Comparison of ENCODE assay signal across 19 cellular contexts in genomic region chr6:108578166-108578565, GRCh38. TPM values are rescaled to one million over a fixed set of nuclear protein-coding genes. Genes with fewer than 3 reads are reported as not detected.
A peak's percentile ranks its signal among the peaks of the same experiment; 100 is the strongest.
DNase-seq lines count a peak whose midpoint lies in the region; ATAC-seq and TF ChIP-seq lines count a peak whose summit lies in the region.
"Had no signal": no experiment of that assay in that cellular context is flagged by ENCODE, and none has a peak within 500 bp of the region (broad histone marks: within the 10 kb centered on the region; RNA-seq: fewer than 3 reads in every experiment).

No MANE protein-coding gene starts in this region.

- H3K4me1 ChIP-seq in left ventricle myocardium inferior (peaks cover 100% of the 10 kb centered on the region), breast epithelium (peaks cover 0 to 39% of the 10 kb centered on the region in 2 donors), osteoblast (ENCODE audit: insufficient read depth, low read length) (peaks cover 56% of the 10 kb centered on the region), vagina (peaks cover 100% of the 10 kb centered on the region)

- ATAC-seq in Right ventricle myocardium inferior, result no peak
- ATAC-seq: activated CD8-positive, alpha-beta T cell treated with anti-CD3 and anti-CD28 coated beads for 36 hours; activated T-cell treated with anti-CD3 and anti-CD28 coated beads, Interleukin-2, amount 50 U/mL, for 4 hours; body of pancreas; HCT116; stimulated activated naive B cell treated with anti-CD40 and anti-IgM and Interleukin-4, amounts not matched to agents 10 μg/mL and 1 μg/mL and 100 μg/mL, for 72 hours had no signal

- peaks cover under 1% of the 10 kb centered on the region for H3K36me3 ChIP-seq in left ventricle myocardium inferior
- H3K36me3 ChIP-seq in breast epithelium, result no peaks in the 10 kb centered on the region
- peaks cover 4% of the 10 kb centered on the region for H3K36me3 ChIP-seq in osteoblast (ENCODE audit: insufficient read depth, low read length)
- peaks cover 0 to 4% of the 10 kb centered on the region in 2 donors for H3K36me3 ChIP-seq in vagina

- peaks cover 52% of the 10 kb centered on the region for H4K20me1 ChIP-seq in osteoblast (ENCODE audit: insufficient read depth, low read length)

- peak overlapping the region; percentile 77 for H3K27ac ChIP-seq in left ventricle myocardium inferior (replicated peaks)
- H3K27ac ChIP-seq in breast epithelium, result peak overlapping the region; percentile 58 to 80
- H3K27ac ChIP-seq in osteoblast (ENCODE audit: low read depth, low read length), result peak overlapping the region; percentile 53
- H3K27ac ChIP-seq in vagina, result peak overlapping the region; percentile 78

- peak overlapping the region; percentile 25 for H3K4me2 ChIP-seq in osteoblast (ENCODE audit: insufficient read depth, low read length)

- no peak for TF ChIP-seq CTCF in left ventricle myocardium inferior (IDR thresholded peaks at IDR 0.05; ENCODE audit: borderline replicate concordance)
- no peak for TF ChIP-seq CTCF in breast epithelium (IDR thresholded peaks at IDR 0.05)
- TF ChIP-seq CTCF in osteoblast (IDR thresholded peaks at IDR 0.05; ENCODE audit: extremely low read depth, low read depth, low read length), result no peak
- TF ChIP-seq CTCF in vagina (IDR thresholded peaks at IDR 0.05), result no peak

- H3K9me3 ChIP-seq in left ventricle myocardium inferior (replicated peaks) (no peaks in the 10 kb centered on the region), breast epithelium (no peaks in the 10 kb centered on the region), osteoblast (ENCODE audit: low read depth, low read length) (no peaks in the 10 kb centered on the region), vagina (no peaks in the 10 kb centered on the region)
- H3K9me3 ChIP-seq: body of pancreas, MG63, tibial nerve had no signal

- DNase-seq in left ventricle myocardium inferior (no peak), Right ventricle myocardium inferior (ENCODE audit: missing footprints) (no peak), breast epithelium (ENCODE audit: low spot score in 2 of 2) (no peak), osteoblast (ENCODE audit: insufficient read length, low spot score, missing footprints) (no peak), vagina (ENCODE audit: extremely low spot score in 2 of 2) (peak in 1 of 2 donors; percentile 20), CD1c-positive myeloid dendritic cell (ENCODE audit: extremely low spot score) (no peak), EL (no peak), NCI-H345 (lab: John Stamatoyannopoulos, UW) (no peak)
- DNase-seq: activated CD8-positive, alpha-beta T cell treated with anti-CD3 and anti-CD28 coated beads for 36 hours; activated naive CD4-positive, alpha-beta T cell treated with anti-CD3 and anti-CD28 coated beads, Interleukin-2, amount 10 ng/mL, durations not matched to agents 7 days and 5 days; activated T-cell treated with anti-CD3 and anti-CD28 coated beads, Interleukin-2, amount 50 U/mL, for 4 hours; body of pancreas; DMS53; MG63; NCI-H774; retina; stimulated activated naive B cell treated with anti-CD40 and anti-IgM and Interleukin-4, amounts not matched to agents 10 μg/mL and 1 μg/mL and 100 μg/mL, for 72 hours had no signal

- no peak overlapping the region for H2AFZ ChIP-seq in osteoblast (ENCODE audit: low read length)

- TF ChIP-seq POLR2A in breast epithelium (IDR thresholded peaks at IDR 0.05) (no peak), vagina (IDR thresholded peaks at IDR 0.05) (no peak)

- H3K27me3 ChIP-seq in left ventricle myocardium inferior (ENCODE audit: low read depth), result no peaks in the 10 kb centered on the region
- H3K27me3 ChIP-seq in breast epithelium, result no peaks in the 10 kb centered on the region
- no peaks in the 10 kb centered on the region for H3K27me3 ChIP-seq in osteoblast (ENCODE audit: insufficient read depth, low read length)
- H3K27me3 ChIP-seq in vagina, result no peaks in the 10 kb centered on the region
- H3K27me3 ChIP-seq: body of pancreas, MG63, tibial nerve had no signal

- intact Hi-C loops in left ventricle myocardium inferior (cut with micrococcal nuclease), result no loop called here
- intact Hi-C loops in Right ventricle myocardium inferior (cut with DNase I), result no loop called here
- intact Hi-C loops in breast epithelium (cut with DNase I; ENCODE audit: low total_unique reads), result no loop called here
- intact Hi-C loops in vagina (cut with DNase I), result no loop called here

- no peak overlapping the region for H3K4me3 ChIP-seq in left ventricle myocardium inferior
- H3K4me3 ChIP-seq in breast epithelium, result no peak overlapping the region
- no peak overlapping the region for H3K4me3 ChIP-seq in osteoblast (ENCODE audit: insufficient read depth, low read length)
- no peak overlapping the region for H3K4me3 ChIP-seq in vagina
- H3K4me3 ChIP-seq: body of pancreas, MG63, tibial nerve had no signal

- H3K79me2 ChIP-seq in osteoblast (ENCODE audit: insufficient read depth, low read length), result peaks cover 85% of the 10 kb centered on the region

RNA-seq across cellular contexts. Expression of gene FOXO3, which starts 17.4 kb away (rescaled TPM):
- total RNA-seq in left ventricle myocardium inferior (34.8 TPM), Right ventricle myocardium inferior (32.3 TPM), breast epithelium (100 to 1,000 TPM; 107 to 181 (median 155) TPM), osteoblast (52.2 and 53.2 TPM in 2 replicates), vagina (110 TPM)
